Comparison of ENCODE assay signal across 24 cellular contexts in genomic region chr17:8687732-8688131, GRCh38. TPM values are rescaled to one million over a fixed set of nuclear protein-coding genes. Genes with fewer than 3 reads are reported as not detected.
"Had no signal": no experiment of that assay in that cellular context is flagged by ENCODE, and none has a peak within 500 bp of the region (broad histone marks: within the 10 kb centered on the region; RNA-seq: fewer than 3 reads in every experiment).

No MANE protein-coding gene starts in this region.

- ATAC-seq: effector memory CD8-positive, alpha-beta T cell; left colon; left ventricle myocardium superior; mucosa of descending colon; naive thymus-derived CD8-positive, alpha-beta T cell had no signal

- H3K27me3 Mint-ChIP-seq: type B pancreatic cell had no signal

- H3K27ac Mint-ChIP-seq: dendritic cell treated with granulocyte-macrophage colony-stimulating factor and Interleukin-4, amounts not matched to agents 40 ng/mL and 50 ng/mL, for 4 days; effector memory CD8-positive, alpha-beta T cell; naive thymus-derived CD8-positive, alpha-beta T cell; type B pancreatic cell had no signal

- H3K4me1 Mint-ChIP-seq: naive thymus-derived CD8-positive, alpha-beta T cell; neural crest cell had no signal

- DNase-seq: effector memory CD8-positive, alpha-beta T cell; esophagus squamous epithelium; foreskin melanocyte; head of caudate nucleus; hippocampal formation; left colon; left ventricle myocardium superior; mesendoderm; mucosa of descending colon; naive thymus-derived CD8-positive, alpha-beta T cell; ovary; sigmoid colon; stimulated activated naive CD4-positive, alpha-beta T cell; stomach; substantia nigra had no signal

- H3K36me3 ChIP-seq: esophagus squamous epithelium, ovary, right atrium auricular region, sigmoid colon, stomach had no signal

- H3K9me3 ChIP-seq: esophagus squamous epithelium, mucosa of descending colon, ovary, right atrium auricular region, sigmoid colon, stomach had no signal

- H3K4me3 Mint-ChIP-seq: dendritic cell treated with granulocyte-macrophage colony-stimulating factor and Interleukin-4, amounts not matched to agents 40 ng/mL and 50 ng/mL, for 4 days; effector memory CD8-positive, alpha-beta T cell; naive thymus-derived CD8-positive, alpha-beta T cell; neural crest cell; type B pancreatic cell had no signal

- H3K36me3 Mint-ChIP-seq: naive thymus-derived CD8-positive, alpha-beta T cell; type B pancreatic cell had no signal

- H3K4me1 ChIP-seq: esophagus squamous epithelium, right atrium auricular region, sigmoid colon, stomach had no signal

- H3K4me3 ChIP-seq: esophagus squamous epithelium, mucosa of descending colon, ovary, right atrium auricular region, sigmoid colon, skin epidermis, stomach had no signal

- H3K9me3 Mint-ChIP-seq: dendritic cell treated with granulocyte-macrophage colony-stimulating factor and Interleukin-4, amounts not matched to agents 40 ng/mL and 50 ng/mL, for 4 days; effector memory CD8-positive, alpha-beta T cell; neural crest cell; type B pancreatic cell had no signal

- H3K27me3 ChIP-seq: ovary, right atrium auricular region, sigmoid colon, stomach had no signal

- H3K27ac ChIP-seq: esophagus squamous epithelium, ovary, right atrium auricular region, sigmoid colon, skin epidermis, stomach had no signal

RNA-seq across cellular contexts. Expression of gene CCDC42, which starts 56.9 kb away (rescaled TPM):
- total RNA-seq: epithelial cell of proximal tubule, esophagus squamous epithelium, kidney epithelial cell, left colon, left ventricle myocardium superior, lung microvascular endothelial cell, mucosa of descending colon, neural crest cell, ovary, posterior vena cava, right atrium auricular region, sigmoid colon, stomach had no signal
- polyA plus RNA-seq: naive thymus-derived CD8-positive, alpha-beta T cell; stomach had no signal
